8 cellular contexts compared by ENCODE assay signal in genomic region chr2:223944166-223944703, GRCh38. TPM values are rescaled to one million over a fixed set of nuclear protein-coding genes. Genes with fewer than 3 reads are reported as not detected.
DNase-seq lines count a peak whose midpoint lies in the region; ATAC-seq, FAIRE-seq and TF ChIP-seq lines count a peak whose summit lies in the region.

No MANE protein-coding gene starts in this region.

- under 1% methylated on average over 32 of the region's 46 CpGs for WGBS in smooth muscle cell (ENCODE audit: low lambda C conversion rate)

- H3K4me1 ChIP-seq in smooth muscle cell (ENCODE audit: low read depth) = peaks cover 14% of the 10 kb centered on the region

- H3F3A ChIP-seq in smooth muscle cell (ENCODE audit: low read depth) = peaks cover 3% of the 10 kb centered on the region

- peak overlapping the region; percentile 97 for H3K4me3 ChIP-seq in bronchial epithelial cell (ENCODE audit: low read depth, low read length)
- peak overlapping the region; percentile 84 for H3K4me3 ChIP-seq in smooth muscle cell

- no peak for TF ChIP-seq CTCF in bronchial epithelial cell (IDR thresholded peaks at IDR 0.05; ENCODE audit: insufficient read depth, low read length, severe bottlenecking)
- no peak for TF ChIP-seq CTCF in smooth muscle cell (IDR thresholded peaks at IDR 0.05; ENCODE audit: borderline replicate concordance, insufficient read depth, poor library complexity, severe bottlenecking)

- H2AFZ ChIP-seq in smooth muscle cell (ENCODE audit: low read depth) = peak overlapping the region; percentile 78

- FAIRE-seq in bronchial epithelial cell (lab: Jason Lieb, UNC) = no peak

- DNase-seq in AG08396 (ENCODE audit: low spot score) (peak; percentile 38), RPMI7951 (ENCODE audit: low read depth) (peak; percentile 26), bronchial epithelial cell (ENCODE audit: low read depth) (no peak), iris pigment epithelial cell (ENCODE audit: low read depth) (peak; percentile 36), smooth muscle cell (lab: John Stamatoyannopoulos, UW; ENCODE audit: unreplicated experiment) (peak; percentile 30)

- H3K9me3 ChIP-seq in smooth muscle cell (replicated peaks; ENCODE audit: low read depth) = no peaks in the 10 kb centered on the region

- H3K27ac ChIP-seq in smooth muscle cell (ENCODE audit: low read depth) = peak overlapping the region; percentile 83

- H3K4me2 ChIP-seq in smooth muscle cell = peak overlapping the region; percentile 97

- ATAC-seq in GM19351 (IDR thresholded peaks at IDR 0.05; ENCODE audit: unreplicated experiment) (peak; percentile 16), HG03460 (IDR thresholded peaks at IDR 0.05; ENCODE audit: unreplicated experiment) (no peak), HG03097 (IDR thresholded peaks at IDR 0.05; ENCODE audit: low FRiP score, unreplicated experiment) (no peak)

- H3K27me3 ChIP-seq in bronchial epithelial cell (ENCODE audit: control insufficient read depth, insufficient read depth, low read length) (no peaks in the 10 kb centered on the region), smooth muscle cell (ENCODE audit: low read depth) (no peaks in the 10 kb centered on the region)

- H3K36me3 ChIP-seq in bronchial epithelial cell (ENCODE audit: control insufficient read depth, insufficient read depth, low read length) (no peaks in the 10 kb centered on the region), smooth muscle cell (ENCODE audit: low read depth) (no peaks in the 10 kb centered on the region)

- H4K20me1 ChIP-seq in smooth muscle cell (ENCODE audit: low read depth) = peaks cover 35% of the 10 kb centered on the region

- peak overlapping the region; percentile 85 for H3K9ac ChIP-seq in smooth muscle cell (ENCODE audit: low read depth)

- peaks cover 48% of the 10 kb centered on the region for H3K79me2 ChIP-seq in smooth muscle cell (ENCODE audit: low read depth)

RNA-seq across cellular contexts. Expression of gene WDFY1, which starts 0.9 kb away (rescaled TPM):
- total RNA-seq in RPMI7951 (2014; rRNA removed; shearing (Covaris generic)) = 39.1 and 45.7 TPM in 2 replicates
- total RNA-seq in bronchial epithelial cell (92.7 and 111 TPM in 2 replicates), smooth muscle cell (58.6 and 68.3 TPM in 2 replicates)
- polyA plus RNA-seq in smooth muscle cell = 31.6 and 33.1 TPM in 2 replicates

RNA-seq across cellular contexts. Expression of gene MRPL44, which starts 13.0 kb away (rescaled TPM):
- 40.9 and 43.6 TPM in 2 replicates for total RNA-seq in RPMI7951 (2014; rRNA removed; shearing (Covaris generic))
- total RNA-seq in bronchial epithelial cell = 25.7 and 32.9 TPM in 2 replicates
- total RNA-seq in smooth muscle cell = 23.2 and 34.5 TPM in 2 replicates
- 23.5 and 25.4 TPM in 2 replicates for polyA plus RNA-seq in smooth muscle cell
